10 cellular contexts compared by ENCODE assay signal in the genomic region with DNA sequence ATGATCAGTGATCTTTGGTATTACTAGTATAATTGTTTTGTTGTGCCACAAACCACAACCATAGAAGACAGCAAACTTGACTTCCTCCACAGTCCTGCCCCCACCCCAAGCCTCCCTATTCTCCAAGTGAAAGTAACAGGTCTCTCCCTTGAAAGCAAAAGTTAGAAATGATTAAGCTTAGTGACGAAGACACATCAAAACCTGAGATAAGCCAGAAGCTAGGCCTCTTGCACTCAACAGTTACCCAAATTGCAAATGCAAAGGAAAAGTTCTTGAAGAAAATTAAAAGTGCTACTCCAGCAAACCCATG. TPM values are rescaled to one million over a fixed set of nuclear protein-coding genes. Genes with fewer than 3 reads are reported as not detected.
DNase-seq lines count a peak whose midpoint lies in the region; ATAC-seq, FAIRE-seq and TF ChIP-seq lines count a peak whose summit lies in the region.
"Had no signal": no experiment of that assay in that cellular context is flagged by ENCODE, and none has a peak within 500 bp of the region (broad histone marks: within the 10 kb centered on the region; RNA-seq: fewer than 3 reads in every experiment).

No MANE protein-coding gene starts in this region.

- H3K27ac Mint-ChIP-seq in activated naive CD4-positive, alpha-beta T cell treated with anti-CD3 and anti-CD28 coated beads, Interleukin-2, amount 50 U/mL, for 72 hours: peak overlapping the region; percentile 89 to 98

- TF ChIP-seq RAD21 in IMR-90 (IDR thresholded peaks at IDR 0.05; ENCODE audit: low read length): no peak

- POLR2A ChIA-PET in IMR-90 (lab: Charles Lee; ENCODE audit: unreplicated experiment): no interaction called here

- in situ Hi-C loops in IMR-90 (cut with MboI; ENCODE audit: low sequenced_read_pairs): no loop called here

- H3K4ac ChIP-seq in IMR-90 (ENCODE audit: low read depth, low read length): no peak overlapping the region

- H3K18ac ChIP-seq in IMR-90 (ENCODE audit: low read depth, low read length): no peak overlapping the region

- DNase-seq in NK-92 treated with Interleukin-12 subunit alpha and Interleukin-12 subunit beta, amount 100 ng/mL, for 24 hours (lab: John Stamatoyannopoulos, UW): peak; percentile 38
- DNase-seq in NK-92 (lab: John Stamatoyannopoulos, UW; ENCODE audit: unreplicated experiment): no peak
- no peak for DNase-seq in IMR-90
- DNase-seq in activated naive CD4-positive, alpha-beta T cell treated with anti-CD3 and anti-CD28 coated beads, Interleukin-2, amount 50 U/mL, for 72 hours (ENCODE audit: low spot score in 2 of 2): peak in 1 of 2 donors; percentile 61
- DNase-seq in stimulated activated naive CD4-positive, alpha-beta T cell (lab: John Stamatoyannopoulos, UW): peak in 4 of 6 experiments; percentile 2 to 40 (median 28)
- no peak for DNase-seq in H54 (ENCODE audit: insufficient read length, low spot score)
- DNase-seq in HuH-7 (ENCODE audit: low spot score): no peak

- H3K27ac ChIP-seq in IMR-90 (ENCODE audit: insufficient read depth, low read length): no peak overlapping the region
- H3K27ac ChIP-seq: 22Rv1 had no signal

- dilution Hi-C loops in IMR-90 (cut with HindIII; ENCODE audit: low sequenced_read_pairs, unreplicated experiment): no loop called here

- H3K9ac ChIP-seq in IMR-90 (ENCODE audit: low read depth, low read length): no peak overlapping the region

- no peak overlapping the region for H3K56ac ChIP-seq in IMR-90 (ENCODE audit: extremely low read depth, insufficient read depth, low read length)

- H3K9me3 Mint-ChIP-seq in activated naive CD4-positive, alpha-beta T cell treated with anti-CD3 and anti-CD28 coated beads, Interleukin-2, amount 50 U/mL, for 72 hours: no peaks in the 10 kb centered on the region

- H3K4me2 ChIP-seq in IMR-90 (ENCODE audit: low read depth, low read length): 0 out of 2 replicates have a peak overlapping the region, but pooled peaks have one; percentile 13

- H2BK15ac ChIP-seq in IMR-90 (ENCODE audit: low read depth, low read length): no peak overlapping the region

- no TSS peak for BruUV-seq in IMR-90 (replicated peaks; lab: Mats Ljungman, UMichigan)

- no peak overlapping the region for H3K14ac ChIP-seq in IMR-90 (replicated peaks; ENCODE audit: low read depth, low read length)

- H2BK20ac ChIP-seq in IMR-90 (ENCODE audit: low read depth, low read length): no peak overlapping the region

- H3K79me1 ChIP-seq in IMR-90 (ENCODE audit: low read depth in 1 of 2, low read length in 2 of 2): peaks cover 19 to 61% of the 10 kb centered on the region in 2 experiments

- CTCF ChIA-PET in IMR-90 (lab: Yijun Ruan, JAX): no interaction called here

- H4K8ac ChIP-seq in IMR-90 (ENCODE audit: low read depth in 2 of 2, low read length in 2 of 2): no peak overlapping the region

- no peak for TF ChIP-seq CTCF in IMR-90 (conservative IDR thresholded peaks at IDR 0.05; ENCODE audit: low read depth, low read length)

- no peaks in the 10 kb centered on the region for H3K27me3 ChIP-seq in IMR-90 (ENCODE audit: control insufficient read depth, insufficient read depth, low read length)

- H2AK9ac ChIP-seq in IMR-90 (replicated peaks; ENCODE audit: low read depth, low read length, poor library complexity): no peak overlapping the region

- ATAC-seq in IMR-90 (ENCODE audit: low read depth) (no peak), GM21737 (IDR thresholded peaks at IDR 0.05; ENCODE audit: unreplicated experiment) (no peak)
- ATAC-seq in activated naive CD4-positive, alpha-beta T cell treated with anti-CD3 and anti-CD28 coated beads, Interleukin-2, amount 50 U/mL, for 72 hours: peak; percentile 89 to 94

- H3K36me3 Mint-ChIP-seq in activated naive CD4-positive, alpha-beta T cell treated with anti-CD3 and anti-CD28 coated beads, Interleukin-2, amount 50 U/mL, for 72 hours: peaks cover 5 to 57% of the 10 kb centered on the region in 2 donors

- peaks cover 10% of the 10 kb centered on the region for H3K4me1 ChIP-seq in IMR-90 (ENCODE audit: control insufficient read depth, insufficient read depth, low read length)

- peaks cover 21% of the 10 kb centered on the region for H3K36me3 ChIP-seq in IMR-90 (ENCODE audit: control insufficient read depth, insufficient read depth, low read length)

- no peak overlapping the region for H2AFZ ChIP-seq in IMR-90 (replicated peaks; ENCODE audit: low read length, poor library complexity)

- no peak for TF ChIP-seq POLR2A in IMR-90 (IDR thresholded peaks at IDR 0.05; ENCODE audit: low read depth, low read length)
- no peak for TF ChIP-seq POLR2A in H54 (IDR thresholded peaks at IDR 0.05; ENCODE audit: low read depth, low read length)

- H3K9me1 ChIP-seq in IMR-90 (ENCODE audit: insufficient read depth, low read length): peaks cover 8% of the 10 kb centered on the region

- no peak overlapping the region for H3K23ac ChIP-seq in IMR-90 (ENCODE audit: low read depth, low read length)

- H2BK5ac ChIP-seq in IMR-90 (ENCODE audit: low read depth, low read length, poor library complexity, severe bottlenecking): no peak overlapping the region

- no peak overlapping the region for H4K91ac ChIP-seq in IMR-90 (ENCODE audit: insufficient read depth, low read depth, low read length)

- H3K9me3 ChIP-seq in IMR-90 (ENCODE audit: control insufficient read depth, insufficient read depth, low read length): no peaks in the 10 kb centered on the region

- no peak overlapping the region for H2AK5ac ChIP-seq in IMR-90 (ENCODE audit: low read depth, low read length)

- H4K5ac ChIP-seq in IMR-90 (ENCODE audit: low read depth, low read length): no peak overlapping the region

- FAIRE-seq in H54 (lab: Jason Lieb, UNC): no peak
- FAIRE-seq: colon had no signal

- intact Hi-C loops in IMR-90 (cut with micrococcal nuclease): no loop called here

- WGBS in IMR-90 (ENCODE audit: extremely low coverage in 2 of 2, insufficient read length in 1 of 2), 2 experiments: no CpG with 5 or more reads among the region's 1 CpG

- H4K20me1 ChIP-seq in IMR-90 (ENCODE audit: insufficient read depth, low read length): peaks cover 84% of the 10 kb centered on the region

- H2BK120ac ChIP-seq in IMR-90 (ENCODE audit: low read depth, low read length): no peak overlapping the region

- no peak overlapping the region for H3K4me3 ChIP-seq in IMR-90 (ENCODE audit: insufficient read depth, low read depth, low read length)

TF ChIP-seq in IMR-90, 13 proteins besides CTCF, POLR2A, EP300 and RAD21:
- no peak for TF ChIP-seq MXI1 (IDR thresholded peaks at IDR 0.05; ENCODE audit: borderline replicate concordance, low read depth, low read length)

RNA-seq across cellular contexts. Expression of a gene that starts 7.5 kb away (rescaled TPM):
- total RNA-seq in IMR-90 (2012; rRNA removed): 161 and 272 TPM in 2 replicates
- polyA plus RNA-seq in IMR-90 (2012; rRNA removed): 45.8 and 56.9 TPM in 2 replicates
- polyA plus RNA-seq in IMR-90 (2012; cell fraction: cytosol; rRNA removed): 11.8 and 25.4 TPM in 2 replicates
- 11.6 and 90.2 TPM in 2 replicates for polyA plus RNA-seq in IMR-90 (2012; cell fraction: nucleus; rRNA removed; ENCODE audit: low replicate concordance)
- 100 to 1,000 TPM in 1 of 2 donors, 10 to 100 TPM in 1; 76.2 to 105 TPM for total RNA-seq in activated naive CD4-positive, alpha-beta T cell treated with anti-CD3 and anti-CD28 coated beads, Interleukin-2, amount 50 U/mL, for 72 hours

RNA-seq across cellular contexts. Expression of a gene that starts 16.3 kb away (rescaled TPM):
- total RNA-seq in IMR-90 (2012; rRNA removed): 2.8 and 2.9 TPM in 2 replicates
- 4.1 and 4.6 TPM in 2 replicates for polyA plus RNA-seq in IMR-90 (2012; rRNA removed)
- polyA plus RNA-seq in IMR-90 (2012; cell fraction: cytosol; rRNA removed): 4.0 and 5.5 TPM in 2 replicates
- 12.4 and 20.6 TPM in 2 replicates for polyA plus RNA-seq in IMR-90 (2012; cell fraction: nucleus; rRNA removed; ENCODE audit: low replicate concordance)
- total RNA-seq in activated naive CD4-positive, alpha-beta T cell treated with anti-CD3 and anti-CD28 coated beads, Interleukin-2, amount 50 U/mL, for 72 hours: 10 to 100 TPM in 1 of 2 donors, 1 to 10 TPM in 1; 6.4 to 15.4 TPM

RNA-seq across cellular contexts. Expression of a gene that starts 30.2 kb away (rescaled TPM):
- 1.7 and 2.0 TPM in 2 replicates for total RNA-seq in IMR-90 (2012; rRNA removed)
- polyA plus RNA-seq in IMR-90 (2012; rRNA removed): 4.5 and 4.6 TPM in 2 replicates
- 3.6 and 5.9 TPM in 2 replicates for polyA plus RNA-seq in IMR-90 (2012; cell fraction: cytosol; rRNA removed)
- 6.3 and 6.9 TPM in 2 replicates for polyA plus RNA-seq in IMR-90 (2012; cell fraction: nucleus; rRNA removed; ENCODE audit: low replicate concordance)
- 10 to 100 TPM in 1 of 2 donors, 1 to 10 TPM in 1; 5.1 to 10.5 TPM for total RNA-seq in activated naive CD4-positive, alpha-beta T cell treated with anti-CD3 and anti-CD28 coated beads, Interleukin-2, amount 50 U/mL, for 72 hours

Comparison
In these comparisons a context has a peak if more than half of its experiments do, and no peak if none do; other contexts are left out.
1. DNase-seq: peak in NK-92 treated with Interleukin-12 subunit alpha and Interleukin-12 subunit beta, amount 100 ng/mL, for 24 hours (single experiment) and stimulated activated naive CD4-positive, alpha-beta T cell (4 of 6); none in NK-92 (single experiment), IMR-90 (single experiment), H54 (single experiment) and HuH-7 (single experiment).
2. ATAC-seq: peak in activated naive CD4-positive, alpha-beta T cell treated with anti-CD3 and anti-CD28 coated beads, Interleukin-2, amount 50 U/mL, for 72 hours (2 of 2); none in IMR-90 (single experiment) and GM21737 (single experiment).